23 cellular contexts compared by ENCODE assay signal in genomic region chr4:173515458-173515857, GRCh38. TPM values are rescaled to one million over a fixed set of nuclear protein-coding genes. Genes with fewer than 3 reads are reported as not detected.
"Had no signal": no experiment of that assay in that cellular context is flagged by ENCODE, and none has a peak within 500 bp of the region (broad histone marks: within the 10 kb centered on the region; RNA-seq: fewer than 3 reads in every experiment).

No MANE protein-coding gene starts in this region.

- H3K4me1 ChIP-seq: upper lobe of right lung had no signal

- DNase-seq: activated B cell treated with CpG ODN at 0.5 μM for 24 hours; activated CD4-positive, alpha-beta memory T cell treated with anti-CD3 and anti-CD28 coated beads, Interleukin-2, amount 10 ng/mL, durations not matched to agents 7 days and 5 days; activated CD4-positive, alpha-beta T cell treated with anti-CD3 and anti-CD28 coated beads for 4 hours; activated effector memory CD4-positive, alpha-beta T cell treated with anti-CD3 and anti-CD28 coated beads, Interleukin-2, amount 50 U/mL, for 16 hours; activated naive CD4-positive, alpha-beta T cell treated with anti-CD3 and anti-CD28 coated beads, Interleukin-2, amount 50 U/mL, for 16 hours; activated T-cell treated with anti-CD3 and anti-CD28 coated beads, Interleukin-2, amount 50 U/mL, for 24 hours; effector CD8-positive, alpha-beta T cell; hippocampal formation; islet precursor cell; left colon; lower lobe of right lung; midbrain; occipital lobe; posterior cingulate gyrus; stimulated activated naive CD8-positive, alpha-beta T cell treated with anti-CD3 and anti-CD28 coated beads, Interleukin-15, Interleukin-2, amounts not matched to agents 100 U/mL and 50 U/mL, for 24 hours; upper lobe of right lung had no signal

- FAIRE-seq: bronchial epithelial cell had no signal

- H3K9me3 ChIP-seq: ascending aorta, lower lobe of right lung, suprapubic skin, upper lobe of right lung had no signal

- H3K27ac Mint-ChIP-seq: activated CD4-positive, alpha-beta memory T cell treated with anti-CD3 and anti-CD28 coated beads, Interleukin-2, amount 10 ng/mL, durations not matched to agents 7 days and 5 days; activated T-cell treated with anti-CD3 and anti-CD28 coated beads, Interleukin-2, amount 50 U/mL, for 24 hours had no signal

- H3K4me3 ChIP-seq: ascending aorta, lower lobe of right lung, suprapubic skin, upper lobe of right lung had no signal

- H3K27me3 ChIP-seq: ascending aorta had no signal

- H3K4me3 Mint-ChIP-seq: activated B cell treated with CpG ODN at 0.5 μM for 24 hours; activated CD4-positive, alpha-beta memory T cell treated with anti-CD3 and anti-CD28 coated beads, Interleukin-2, amount 10 ng/mL, durations not matched to agents 7 days and 5 days; activated T-cell treated with anti-CD3 and anti-CD28 coated beads, Interleukin-2, amount 50 U/mL, for 24 hours had no signal

- H3K9me3 Mint-ChIP-seq: activated CD4-positive, alpha-beta memory T cell treated with anti-CD3 and anti-CD28 coated beads, Interleukin-2, amount 10 ng/mL, durations not matched to agents 7 days and 5 days; activated T-cell treated with anti-CD3 and anti-CD28 coated beads, Interleukin-2, amount 50 U/mL, for 24 hours had no signal

- H3K36me3 ChIP-seq: ascending aorta, lower lobe of right lung, suprapubic skin, upper lobe of right lung had no signal

- H3K27ac ChIP-seq: lower lobe of right lung, suprapubic skin, upper lobe of right lung had no signal

RNA-seq across cellular contexts. Expression of gene HAND2, which starts 14.6 kb away (rescaled TPM):
- total RNA-seq: activated B cell treated with CpG ODN at 0.5 μM for 24 hours; activated CD4-positive, alpha-beta memory T cell treated with anti-CD3 and anti-CD28 coated beads, Interleukin-2, amount 10 ng/mL, durations not matched to agents 7 days and 5 days; cerebellum; glomerular endothelial cell; occipital lobe; T-helper 2 cell treated with Interferon-gamma antibody and Interleukin-4, amounts not matched to agents 100 ng/mL and 5 ng/mL, for 36 hours; upper lobe of right lung had no signal
- polyA plus RNA-seq: neural cell had no signal
